Comparison of ENCODE assay signal across 1 cellular context in genomic region chr3:32419766-32420137, GRCh38.
TF ChIP-seq lines count a peak whose summit lies in the region.

No MANE protein-coding gene starts in this region.

TF ChIP-seq in HCT116, 20 proteins besides CTCF, POLR2A, EP300 and RAD21 (continued from another document):
- TF ChIP-seq REST (IDR thresholded peaks at IDR 0.05; ENCODE audit: low read depth): no peak
- TF ChIP-seq ZNF274 (IDR thresholded peaks at IDR 0.05; ENCODE audit: low read depth, low read length): no peak
- TF ChIP-seq SP1 (IDR thresholded peaks at IDR 0.05; ENCODE audit: low read depth): no peak
- no peak for TF ChIP-seq ZFX (IDR thresholded peaks at IDR 0.05)
- no peak for TF ChIP-seq CEBPB (IDR thresholded peaks at IDR 0.05; ENCODE audit: low read depth)
